In the genomic region with DNA sequence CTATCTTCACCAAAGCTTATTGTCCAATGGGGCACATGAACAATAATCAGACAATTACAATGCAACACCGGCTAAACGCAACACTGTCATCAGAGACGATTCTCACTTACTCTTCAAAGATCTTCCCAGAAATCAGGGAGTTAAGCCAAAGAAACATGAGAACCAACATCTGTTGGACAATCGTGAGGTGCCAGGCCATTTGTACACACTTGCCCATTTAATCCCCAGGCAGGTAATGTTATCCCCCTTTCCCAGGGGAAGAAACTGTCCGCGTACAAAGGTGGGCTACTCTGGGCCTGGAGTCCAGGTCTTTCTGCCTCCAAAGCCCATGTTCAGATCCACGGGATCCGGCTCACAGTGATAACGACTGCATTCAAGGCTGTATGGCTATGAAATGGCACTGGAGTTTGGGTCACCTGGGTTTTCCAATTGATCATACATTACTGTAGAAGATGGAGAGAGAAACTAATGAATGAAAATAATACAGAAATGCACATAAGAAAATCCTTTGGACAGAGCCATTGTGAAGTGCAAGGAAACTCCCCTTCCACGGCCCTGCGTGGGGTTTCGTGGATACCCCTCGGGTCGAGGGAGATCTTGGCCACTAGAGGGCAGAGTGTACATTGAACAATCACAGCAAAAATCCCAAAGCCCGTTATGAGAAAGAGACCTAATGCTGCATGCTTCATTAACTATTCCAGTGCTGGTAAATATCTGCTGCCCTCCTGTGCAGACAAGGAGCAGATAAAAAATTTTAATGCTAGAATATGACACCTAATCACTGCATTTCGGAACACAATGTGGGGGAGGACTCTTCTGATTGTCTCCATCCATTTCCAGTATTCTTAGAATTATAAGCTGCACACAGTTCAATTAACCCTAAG, we compare ENCODE assay signal across 8 cellular contexts.
DNase-seq lines count a peak whose midpoint lies in the region; ATAC-seq and TF ChIP-seq lines count a peak whose summit lies in the region.

No MANE protein-coding gene starts in this region.

- no peak overlapping the region for H2AFZ ChIP-seq in neuronal stem cell (ENCODE audit: low read length)

- DNase-seq in DMS79 treated with DMSO at 0.1 percent for 48 hours (lab: John Stamatoyannopoulos, UW) (peak; percentile 91), NCI-H82 (lab: John Stamatoyannopoulos, UW) (peak; percentile 79), activated T-cell treated with anti-CD3 and anti-CD28 coated beads for 24 hours (ENCODE audit: low read depth) (peak; percentile 30), fibroblast of gingiva (ENCODE audit: low read depth) (peak; percentile 35), neuronal stem cell (ENCODE audit: low spot score) (peak; percentile 45), upper lobe of right lung (no peak)

- ATAC-seq in HG03025 (IDR thresholded peaks at IDR 0.05; ENCODE audit: low FRiP score, unreplicated experiment), result peak; percentile 47
- ATAC-seq in upper lobe of right lung, result peak; percentile 83
- ATAC-seq in HG02610 (IDR thresholded peaks at IDR 0.05; ENCODE audit: unreplicated experiment), result no peak

- H4K91ac ChIP-seq in neuronal stem cell (ENCODE audit: low read depth, low read length, poor library complexity), result no peak overlapping the region

- no peak overlapping the region for H3K4ac ChIP-seq in neuronal stem cell (ENCODE audit: low read length)

- no peak overlapping the region for H2BK5ac ChIP-seq in neuronal stem cell (ENCODE audit: low read length)

- H2BK120ac ChIP-seq in neuronal stem cell (ENCODE audit: low read depth, low read length), result no peak overlapping the region

- no peak overlapping the region for H3K27ac ChIP-seq in neuronal stem cell (replicated peaks; ENCODE audit: low read length)
- no peak overlapping the region for H3K27ac ChIP-seq in upper lobe of right lung

- no CpG with 5 or more reads among the region's 16 CpGs for WGBS in neuronal stem cell (ENCODE audit: extremely low coverage in 2 of 2, insufficient read length in 2 of 2, insufficient replicate concordance in 1 of 2), 2 donors

- no peak overlapping the region for H3K9ac ChIP-seq in neuronal stem cell (ENCODE audit: low read depth, low read length, poor library complexity)

- H2BK15ac ChIP-seq in neuronal stem cell (ENCODE audit: low read length), result no peak overlapping the region

- H3K79me1 ChIP-seq in neuronal stem cell (ENCODE audit: low read depth, low read length), result no peaks in the 10 kb centered on the region

- intact Hi-C loops in upper lobe of right lung (cut with DNase I), result loop anchor here (10.0 kb wide), 2 partner anchors 265 to 385 kb away; no protein-coding TSS in a partner anchor

- H3K14ac ChIP-seq in neuronal stem cell (ENCODE audit: low read length), result no peak overlapping the region

- H3K4me1 ChIP-seq in neuronal stem cell (ENCODE audit: control insufficient read depth in 2 of 2, insufficient read depth in 1 of 2, low read depth in 1 of 2, low read length in 2 of 2), result peaks cover 10% of the 10 kb centered on the region in 2 donors
- H3K4me1 ChIP-seq in upper lobe of right lung, result no peaks in the 10 kb centered on the region

- H2BK12ac ChIP-seq in neuronal stem cell (ENCODE audit: low read length), result no peak overlapping the region

- H3K4me3 ChIP-seq in neuronal stem cell (ENCODE audit: low read length in 2 of 2), result no peak overlapping the region
- no peak overlapping the region for H3K4me3 ChIP-seq in upper lobe of right lung

- H3K23ac ChIP-seq in neuronal stem cell (ENCODE audit: low read depth, low read length, poor library complexity), result no peak overlapping the region

- no peak overlapping the region for H3K4me2 ChIP-seq in neuronal stem cell (ENCODE audit: insufficient read depth, low read length, poor library complexity, severe bottlenecking)

- H3K9me3 ChIP-seq in neuronal stem cell (replicated peaks in 1 of 2; ENCODE audit: control insufficient read depth in 2 of 2, insufficient read depth in 1 of 2, low read depth in 1 of 2, low read length in 2 of 2) (no peaks in the 10 kb centered on the region), upper lobe of right lung (no peaks in the 10 kb centered on the region)

- H2AK5ac ChIP-seq in neuronal stem cell (ENCODE audit: low read depth, low read length), result no peak overlapping the region

- peak; percentile 87 for TF ChIP-seq CTCF in upper lobe of right lung (IDR thresholded peaks at IDR 0.05)

- H3K27me3 ChIP-seq in neuronal stem cell (ENCODE audit: control insufficient read depth in 3 of 3, insufficient read depth in 3 of 3, low read depth in 1 of 3, low read length in 3 of 3) (peaks cover 0 to 8% (median 0%) of the 10 kb centered on the region in 3 experiments), upper lobe of right lung (no peaks in the 10 kb centered on the region)

- H3K18ac ChIP-seq in neuronal stem cell (ENCODE audit: low read length), result no peak overlapping the region

- no peak overlapping the region for H4K8ac ChIP-seq in neuronal stem cell (ENCODE audit: low read depth, low read length)

- H3K36me3 ChIP-seq in neuronal stem cell (replicated peaks in 1 of 2; ENCODE audit: control insufficient read depth in 2 of 2, insufficient read depth in 2 of 2, low read length in 2 of 2), result no peaks in the 10 kb centered on the region
- H3K36me3 ChIP-seq in upper lobe of right lung, result no peaks in the 10 kb centered on the region
